9 cellular contexts compared by ENCODE assay signal in genomic region chr2:96532641-96533291, GRCh38. TPM values are rescaled to one million over a fixed set of nuclear protein-coding genes. Genes with fewer than 3 reads are reported as not detected.
A peak's percentile ranks its signal among the peaks of the same experiment; 100 is the strongest.
DNase-seq lines count a peak whose midpoint lies in the region; ATAC-seq and TF ChIP-seq lines count a peak whose summit lies in the region.
"Had no signal": no experiment of that assay in that cellular context is flagged by ENCODE, and none has a peak within 500 bp of the region (broad histone marks: within the 10 kb centered on the region; RNA-seq: fewer than 3 reads in every experiment).

No MANE protein-coding gene starts in this region.

- H3K36me3 ChIP-seq in ascending aorta (peaks cover 0 to 2% of the 10 kb centered on the region in 2 donors), lung (ENCODE audit: control insufficient read depth in 2 of 2, insufficient read depth in 2 of 2, low read length in 2 of 2) (no peaks in the 10 kb centered on the region), testis (ENCODE audit: low read depth, missing control alignments) (no peaks in the 10 kb centered on the region)

- H3K9me3 ChIP-seq in ascending aorta (no peaks in the 10 kb centered on the region), lung (ENCODE audit: control insufficient read depth in 2 of 2, insufficient read depth in 1 of 2, low read length in 1 of 2) (no peaks in the 10 kb centered on the region), testis (no peaks in the 10 kb centered on the region)

- H3K4me3 Mint-ChIP-seq in activated CD4-positive, alpha-beta T cell treated with anti-CD3 and anti-CD28 coated beads, Interleukin-2, amount 10 ng/mL, durations not matched to agents 24 days and 14 days: peak overlapping the region; percentile 26

- H3K4me3 ChIP-seq in ascending aorta (peak overlapping the region in 1 of 2 donors; percentile 20), lung (no peak overlapping the region), testis (no peak overlapping the region)

- H3K36me3 Mint-ChIP-seq in activated CD4-positive, alpha-beta T cell treated with anti-CD3 and anti-CD28 coated beads, Interleukin-2, amount 10 ng/mL, durations not matched to agents 24 days and 14 days (ENCODE audit: low read depth): peaks cover 6% of the 10 kb centered on the region

- 81 to 82% methylated on average over 7 of the region's 7 CpGs for WGBS in lung, 2 donors
- WGBS in testis, 2 donors: 74 to 77% methylated on average over 7 of the region's 7 CpGs

- H3K4me1 ChIP-seq in ascending aorta (peaks cover 49 to 74% of the 10 kb centered on the region in 2 donors), lung (ENCODE audit: control insufficient read depth in 2 of 2, insufficient read depth in 2 of 2, low read length in 2 of 2) (peaks cover 23 to 38% of the 10 kb centered on the region in 2 donors), testis (peaks cover 53% of the 10 kb centered on the region)

- DNase-seq in activated CD4-positive, alpha-beta T cell treated with anti-CD3 and anti-CD28 coated beads, Interleukin-2, amount 10 ng/mL, durations not matched to agents 24 days and 14 days: peak; percentile 59
- DNase-seq in activated CD4-positive, alpha-beta T cell treated with anti-CD3 and anti-CD28 coated beads for 4 hours: no peak
- no peak for DNase-seq in ascending aorta (ENCODE audit: low spot score in 2 of 2)
- DNase-seq in lung (ENCODE audit: low spot score): no peak
- DNase-seq in testis: no peak
- no peak for DNase-seq in DMS53 treated with DMSO at 0.1 percent for 48 hours (lab: John Stamatoyannopoulos, UW; ENCODE audit: unreplicated experiment)
- DNase-seq in cerebellar nuclear complex (lab: John Stamatoyannopoulos, UW): no peak
- no peak for DNase-seq in NCI-H2081 treated with DMSO at 0.1 percent for 48 hours (lab: John Stamatoyannopoulos, UW)

- intact Hi-C loops in activated CD4-positive, alpha-beta T cell treated with anti-CD3 and anti-CD28 coated beads, Interleukin-2, amount 10 ng/mL, durations not matched to agents 24 days and 14 days (cut with micrococcal nuclease): loop anchor here (1.0 to 10.0 kb wide), 4 partner anchors 8 to 998 kb away; partner anchors contain the start of gene ANKRD36
- intact Hi-C loops in ascending aorta (cut with DNase I): loop anchor here (5.0 kb wide), 2 partner anchors 105 to 230 kb away; partner anchors contain the start of genes CNNM4 and KANSL3
- intact Hi-C loops in testis (cut with DNase I; ENCODE audit: low total_unique reads): no loop called here

- no peaks in the 10 kb centered on the region for H3K9me3 Mint-ChIP-seq in activated CD4-positive, alpha-beta T cell treated with anti-CD3 and anti-CD28 coated beads, Interleukin-2, amount 10 ng/mL, durations not matched to agents 24 days and 14 days

- H3K4me1 Mint-ChIP-seq in activated CD4-positive, alpha-beta T cell treated with anti-CD3 and anti-CD28 coated beads, Interleukin-2, amount 10 ng/mL, durations not matched to agents 24 days and 14 days: peaks cover 75% of the 10 kb centered on the region

- H3K27me3 Mint-ChIP-seq in activated CD4-positive, alpha-beta T cell treated with anti-CD3 and anti-CD28 coated beads, Interleukin-2, amount 10 ng/mL, durations not matched to agents 24 days and 14 days: no peaks in the 10 kb centered on the region

- peak overlapping the region; percentile 96 to 99 for H3K27ac ChIP-seq in ascending aorta
- H3K27ac ChIP-seq in lung (ENCODE audit: low read depth in 1 of 2, low read length in 1 of 2): peak overlapping the region; percentile 69 to 90
- peak overlapping the region; percentile 85 to 93 for H3K27ac ChIP-seq in testis

- ATAC-seq in lung (ENCODE audit: insufficient read depth, low FRiP score): no peak

- TF ChIP-seq POLR2A in testis (IDR thresholded peaks at IDR 0.05): no peak

- H3K27me3 ChIP-seq in ascending aorta (no peaks in the 10 kb centered on the region), lung (ENCODE audit: control insufficient read depth, insufficient read depth) (no peaks in the 10 kb centered on the region), testis (no peaks in the 10 kb centered on the region)

- H3K27ac Mint-ChIP-seq in activated CD4-positive, alpha-beta T cell treated with anti-CD3 and anti-CD28 coated beads, Interleukin-2, amount 10 ng/mL, durations not matched to agents 24 days and 14 days: peak overlapping the region; percentile 89

- TF ChIP-seq CTCF in ascending aorta (IDR thresholded peaks at IDR 0.05) (no peak), lung (IDR thresholded peaks at IDR 0.05; ENCODE audit: control extremely low read depth, extremely low read depth) (no peak), testis (IDR thresholded peaks at IDR 0.05) (no peak)

RNA-seq across cellular contexts. Expression of gene ARID5A, which starts 3.8 kb away (rescaled TPM):
- 214 and 229 TPM in 2 replicates for total RNA-seq in activated CD4-positive, alpha-beta T cell treated with anti-CD3 and anti-CD28 coated beads, Interleukin-2, amount 10 ng/mL, durations not matched to agents 24 days and 14 days
- 267 TPM for total RNA-seq in ascending aorta
- total RNA-seq in lung: 10 to 100 TPM; 12.5 to 33.5 TPM
- polyA plus RNA-seq in lung: 10 to 100 TPM; 23.2 to 61.9 TPM
- 10 to 100 TPM; 31.7 to 33.7 TPM for total RNA-seq in testis
- 20.1 TPM for polyA plus RNA-seq in testis (ENCODE audit: insufficient read depth, low read depth, low replicate concordance)

RNA-seq across cellular contexts. Expression of gene NEURL3, which starts 27.6 kb away (rescaled TPM):
- total RNA-seq in activated CD4-positive, alpha-beta T cell treated with anti-CD3 and anti-CD28 coated beads, Interleukin-2, amount 10 ng/mL, durations not matched to agents 24 days and 14 days: 1.0 and 1.2 TPM in 2 replicates
- total RNA-seq in ascending aorta: not detected
- total RNA-seq in lung: 1 to 10 TPM in 1 of 2 donors, under 1 TPM in 1; 0.31 to 1.1 TPM
- polyA plus RNA-seq in lung: 1 to 10 TPM in 1 of 2 donors, under 1 TPM in 1; 0.24 to 2.1 TPM
- total RNA-seq in testis: 1 to 10 TPM; 1.3 to 1.7 TPM
- 0.78 TPM for polyA plus RNA-seq in testis (ENCODE audit: insufficient read depth, low read depth, low replicate concordance)
- total RNA-seq: SK-MEL-5 had no signal
